Comparison of ENCODE assay signal across 1 cellular context in the genomic region with DNA sequence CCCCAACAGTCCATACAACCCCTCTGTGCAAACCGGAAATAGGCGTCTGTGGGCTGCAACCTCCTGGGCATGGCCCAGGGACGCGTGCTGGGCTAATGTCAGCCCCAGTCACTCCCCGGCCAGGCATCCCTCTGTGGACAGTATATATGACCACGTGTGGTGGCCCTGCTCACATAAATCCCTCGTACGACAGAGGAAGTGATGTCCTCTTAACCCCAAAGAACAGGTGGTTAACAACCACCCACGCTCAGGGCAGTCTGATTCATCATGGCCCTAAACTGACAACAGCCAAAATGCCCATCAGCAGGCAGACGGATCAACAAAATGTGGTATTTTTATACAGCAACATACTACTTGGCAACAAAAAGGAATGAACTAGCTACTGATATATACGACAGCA.
TF ChIP-seq lines count a peak whose summit lies in the region.

No MANE protein-coding gene starts in this region.

TF ChIP-seq in IMR-90, 13 proteins besides CTCF, POLR2A, EP300 and RAD21 (continued from another document):
- no peak for TF ChIP-seq NFE2L2 (IDR thresholded peaks at IDR 0.05; ENCODE audit: low read depth, low read length)
